8 cellular contexts compared by ENCODE assay signal in genomic region chr1:226083303-226084101, GRCh38. TPM values are rescaled to one million over a fixed set of nuclear protein-coding genes. Genes with fewer than 3 reads are reported as not detected.
DNase-seq lines count a peak whose midpoint lies in the region; ATAC-seq and TF ChIP-seq lines count a peak whose summit lies in the region.

No MANE protein-coding gene starts in this region.

- peak overlapping the region; percentile 68 for H3K4me3 ChIP-seq in AG04450 (ENCODE audit: low read depth, low read length)

- POLR2A ChIA-PET in AG04450 (lab: Yijun Ruan, JAX), result interaction anchor here (0.7 to 2.0 kb wide), 8 partner anchors 9 to 468 kb away, joined by 3 to 35 read pairs (median 8); partner anchors contain the start of genes H3-3A and SDE2

- TF ChIP-seq CTCF in AG04450 (IDR thresholded peaks at IDR 0.05; ENCODE audit: low read depth, low read length), result no peak

- peak overlapping the region; percentile 61 for H3K27ac ChIP-seq in AG04450 (ENCODE audit: low read depth, low read length)

- no peaks in the 10 kb centered on the region; the same call in 1 of the 2 replicates for H3K9me3 ChIP-seq in AG04450 (ENCODE audit: control insufficient read depth, insufficient read depth, low read length)

- DNase-seq in AG04450 (ENCODE audit: low read depth, low spot score) (no peak), NCI-H2227 (lab: John Stamatoyannopoulos, UW; ENCODE audit: unreplicated experiment) (peak; percentile 91), cerebellum (ENCODE audit: low spot score) (peak; percentile 94), left colon (peak; percentile 89 to 98)
- peak; percentile 95 for DNase-seq in activated CD4-positive, CD25-positive, alpha-beta regulatory T cell treated with anti-CD3 and anti-CD28 coated beads, Interleukin-2, amount 50 U/mL, for 72 hours
- DNase-seq in stimulated activated CD4-positive, alpha-beta T cell treated with anti-CD3 and anti-CD28 coated beads, Interleukin-2, amount 100 ng/mL, for 24 hours, result peak; percentile 94 to 97

- CTCF ChIA-PET in AG04450 (lab: Charles Lee), result interaction anchor here (0.8 to 2.7 kb wide), 7 partner anchors 18 to 98 kb away, joined by 3 to 32 read pairs (median 4); no protein-coding TSS in a partner anchor

- no peaks in the 10 kb centered on the region for H3K27me3 ChIP-seq in AG04450 (ENCODE audit: control insufficient read depth, insufficient read depth, low read length)

- peak; percentile 40 for TF ChIP-seq POLR2A in GM18526 (IDR thresholded peaks at IDR 0.05; ENCODE audit: extremely low read depth, insufficient read length)

- peak; percentile 87 for ATAC-seq in HG03045 (IDR thresholded peaks at IDR 0.05; ENCODE audit: unreplicated experiment)
- peak; percentile 95 for ATAC-seq in left colon

- intact Hi-C loops in left colon (cut with DNase I, micrococcal nuclease), result no loop called here

RNA-seq across cellular contexts. Expression of gene H3-3A, which starts 21.0 kb away (rescaled TPM):
- polyA plus RNA-seq in AG04450 (2011; rRNA removed), result 260 and 330 TPM in 2 replicates
- polyA minus RNA-seq in AG04450 (2011; rRNA and poly(A)+ RNA removed), result 42.3 and 55.1 TPM in 2 replicates
- total RNA-seq in cerebellum (334 TPM), left colon (100 to 1,000 TPM; 743 to 759 TPM)
